In the genomic region with DNA sequence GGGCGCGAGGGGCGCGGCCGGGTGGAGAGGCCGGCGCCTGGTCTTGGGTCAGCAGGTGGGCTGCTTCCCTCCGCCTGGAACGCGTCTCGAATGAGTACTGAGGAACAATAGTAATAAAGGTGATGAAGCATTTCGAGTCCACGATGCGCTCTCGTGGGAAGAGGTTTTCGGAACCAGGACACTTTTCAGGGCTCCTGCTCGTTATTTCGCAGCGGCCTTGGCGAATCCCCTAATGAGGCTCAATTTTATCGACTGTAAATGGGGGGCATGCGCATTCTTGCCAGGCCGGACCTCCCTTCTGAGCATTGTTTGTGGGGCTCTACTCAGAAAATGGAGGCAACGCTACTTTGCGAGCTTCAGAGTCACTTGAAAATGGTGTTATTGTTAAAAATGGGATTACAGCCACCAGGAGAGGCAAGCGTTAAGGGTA, we compare ENCODE assay signal across 8 cellular contexts. TPM values are rescaled to one million over a fixed set of nuclear protein-coding genes. Genes with fewer than 3 reads are reported as not detected.
DNase-seq lines count a peak whose midpoint lies in the region; ATAC-seq and TF ChIP-seq lines count a peak whose summit lies in the region.

No MANE protein-coding gene starts in this region.

- H3K4me1 ChIP-seq in NT2/D1 (ENCODE audit: insufficient read depth, insufficient read length) = peaks cover 1% of the 10 kb centered on the region
- peaks cover 34% of the 10 kb centered on the region for H3K4me1 ChIP-seq in psoas muscle

- peak overlapping the region; percentile 48 for H3K4me3 ChIP-seq in NT2/D1 (ENCODE audit: insufficient read length, low read depth)
- peak overlapping the region; percentile 79 for H3K4me3 ChIP-seq in epithelial cell of proximal tubule (ENCODE audit: low read depth, low read length)
- H3K4me3 ChIP-seq in psoas muscle = peak overlapping the region; percentile 81

- H3K9ac ChIP-seq in NT2/D1 (ENCODE audit: insufficient read length, low read depth) = peak overlapping the region; percentile 79

- H3K27me3 ChIP-seq in NT2/D1 (ENCODE audit: insufficient read depth, insufficient read length) (no peaks in the 10 kb centered on the region), psoas muscle (ENCODE audit: insufficient read depth in 3 of 3, low read length in 2 of 3) (no peaks in the 10 kb centered on the region)

- no peaks in the 10 kb centered on the region for H3K9me3 ChIP-seq in NT2/D1 (ENCODE audit: insufficient read depth, low read length)
- H3K9me3 ChIP-seq in psoas muscle = no peaks in the 10 kb centered on the region

- intact Hi-C loops in psoas muscle (cut with DNase I) = loop anchor here (5.0 kb wide), 4 partner anchors 59 to 149 kb away; partner anchors contain the start of gene RBSN (in 1 of the 2)

- TF ChIP-seq POLR2A in GM10847 (IDR thresholded peaks at IDR 0.05; ENCODE audit: extremely low read depth, insufficient read length) = peak; percentile 20

- no peak for ATAC-seq in psoas muscle
- ATAC-seq in GM21723 (IDR thresholded peaks at IDR 0.05; ENCODE audit: unreplicated experiment) = no peak

- peak overlapping the region; percentile 95 for H3K27ac ChIP-seq in psoas muscle

- WGBS in psoas muscle, 3 donors = 2 to 3% (median 3%) methylated on average over 21 to 26 of the region's 26 CpGs

- TF ChIP-seq CTCF in epithelial cell of proximal tubule (conservative IDR thresholded peaks at IDR 0.05; ENCODE audit: low read depth, low read length) = no peak
- no peak for TF ChIP-seq CTCF in psoas muscle (IDR thresholded peaks at IDR 0.05)

- H3K36me3 ChIP-seq in NT2/D1 (ENCODE audit: insufficient read depth, insufficient read length, low read length) (peaks cover 31% of the 10 kb centered on the region), psoas muscle (ENCODE audit: insufficient read depth in 1 of 2, low read depth in 1 of 2) (peaks cover 0 to 22% of the 10 kb centered on the region in 2 donors)

- no peak for DNase-seq in NT2/D1 (ENCODE audit: low read depth, low spot score)
- no peak for DNase-seq in epithelial cell of proximal tubule (ENCODE audit: low read depth)
- no peak for DNase-seq in psoas muscle
- DNase-seq in NCI-H345 treated with DMSO at 0.1 percent for 48 hours (lab: John Stamatoyannopoulos, UW; ENCODE audit: unreplicated experiment) = no peak
- DNase-seq in NCI-H2196 (lab: John Stamatoyannopoulos, UW; ENCODE audit: unreplicated experiment) = no peak
- no peak for DNase-seq in H4 (ENCODE audit: low spot score)

RNA-seq across cellular contexts. Expression of gene NR2C2, which starts 1.2 kb away (rescaled TPM):
- total RNA-seq in epithelial cell of proximal tubule (15.4 and 16.3 TPM in 2 replicates), psoas muscle (10 to 100 TPM; 28.3 to 37.1 (median 32.8) TPM)
- 10 to 100 TPM in 1 of 3 donors, 1 to 10 TPM in 2; 8.7 to 12.8 (median 9.2) TPM for polyA plus RNA-seq in psoas muscle
- total RNA-seq in H4 (2014; rRNA removed; shearing (Covaris generic)) = 12.0 and 12.7 TPM in 2 replicates
